20 cellular contexts compared by ENCODE assay signal in genomic region chr7:613442-614140, GRCh38.
DNase-seq lines count a peak whose midpoint lies in the region; ATAC-seq and TF ChIP-seq lines count a peak whose summit lies in the region.
"Had no signal": no experiment of that assay in that cellular context is flagged by ENCODE, and none has a peak within 500 bp of the region (broad histone marks: within the 10 kb centered on the region; RNA-seq: fewer than 3 reads in every experiment).

No MANE protein-coding gene starts in this region.

- H3K27ac ChIP-seq in foreskin keratinocyte (peak overlapping the region; percentile 20), suprapubic skin (no peak overlapping the region), SK-N-SH (ENCODE audit: low read depth in 2 of 2, low read length in 1 of 2) (no peak overlapping the region)
- H3K27ac ChIP-seq: adrenal gland, heart left ventricle, neural progenitor cell had no signal

- H3K27me3 ChIP-seq in foreskin keratinocyte (no peaks in the 10 kb centered on the region), suprapubic skin (no peaks in the 10 kb centered on the region), SK-N-SH (ENCODE audit: insufficient read depth) (no peaks in the 10 kb centered on the region)
- H3K27me3 ChIP-seq: adrenal gland, heart left ventricle, neural progenitor cell had no signal

- H3K4me2 ChIP-seq in SK-N-SH: no peak overlapping the region
- H3K4me2 ChIP-seq: neural progenitor cell, smooth muscle cell had no signal

- H3K4me3 Mint-ChIP-seq in activated T-cell treated with anti-CD3 and anti-CD28 coated beads, Interleukin-2, amount 50 U/mL, for 72 hours: peak overlapping the region in 1 of 2 donors; percentile 36
- peak overlapping the region; percentile 92 for H3K4me3 Mint-ChIP-seq in activated naive CD8-positive, alpha-beta T cell
- H3K4me3 Mint-ChIP-seq: neural progenitor cell had no signal

- no peak for TF ChIP-seq EP300 in suprapubic skin (IDR thresholded peaks at IDR 0.05)
- TF ChIP-seq EP300 in SK-N-SH (IDR thresholded peaks at IDR 0.05; ENCODE audit: borderline replicate concordance in 1 of 2, low read depth in 1 of 2, low read length in 1 of 2): no peak

- peak overlapping the region; percentile 9 for H3K4me3 ChIP-seq in suprapubic skin
- H3K4me3 ChIP-seq in SK-N-SH (ENCODE audit: low read depth in 2 of 2, low read length in 1 of 2): no peak overlapping the region
- H3K4me3 ChIP-seq: adrenal gland, heart left ventricle, neural progenitor cell, smooth muscle cell had no signal

- no peaks in the 10 kb centered on the region for H3K9me2 ChIP-seq in SK-N-SH

- CTCF ChIA-PET in SK-N-SH (lab: Yijun Ruan, JAX): no interaction called here

- peaks cover 82% of the 10 kb centered on the region for H3K4me1 Mint-ChIP-seq in activated T-cell treated with anti-CD3 and anti-CD28 coated beads, Interleukin-2, amount 50 U/mL, for 72 hours (ENCODE audit: low read depth)
- peaks cover 78% of the 10 kb centered on the region for H3K4me1 Mint-ChIP-seq in activated naive CD8-positive, alpha-beta T cell (ENCODE audit: low read depth)

- WGBS in suprapubic skin: 63% methylated on average over 23 of the region's 38 CpGs
- WGBS in SK-N-SH (ENCODE audit: low lambda C conversion rate): 95% methylated on average over 38 of the region's 38 CpGs

- H3K79me2 ChIP-seq in SK-N-SH (ENCODE audit: insufficient read depth): no peaks in the 10 kb centered on the region

- POLR2A ChIA-PET in SK-N-SH (lab: Yijun Ruan, JAX): no interaction called here

- no peak overlapping the region for H2AFZ ChIP-seq in SK-N-SH (ENCODE audit: low read depth)
- H2AFZ ChIP-seq: neural progenitor cell had no signal

- H3K36me3 Mint-ChIP-seq in activated T-cell treated with anti-CD3 and anti-CD28 coated beads, Interleukin-2, amount 50 U/mL, for 72 hours (ENCODE audit: insufficient read depth in 2 of 2): peaks cover 16 to 19% of the 10 kb centered on the region in 2 donors
- H3K36me3 Mint-ChIP-seq in activated naive CD8-positive, alpha-beta T cell: peaks cover 13% of the 10 kb centered on the region
- H3K36me3 Mint-ChIP-seq: neural progenitor cell had no signal

- TF ChIP-seq RAD21 in SK-N-SH (IDR thresholded peaks at IDR 0.05; ENCODE audit: low read length): no peak

- H3K27me3 Mint-ChIP-seq in activated T-cell treated with anti-CD3 and anti-CD28 coated beads, Interleukin-2, amount 50 U/mL, for 72 hours (ENCODE audit: low read depth): no peaks in the 10 kb centered on the region
- H3K27me3 Mint-ChIP-seq in activated naive CD8-positive, alpha-beta T cell: no peaks in the 10 kb centered on the region

- H3F3A ChIP-seq in SK-N-SH (replicated peaks; ENCODE audit: insufficient read depth): no peaks in the 10 kb centered on the region

- ATAC-seq in activated T-cell treated with anti-CD3 and anti-CD28 coated beads, Interleukin-2, amount 50 U/mL, for 72 hours (replicated peaks in 1 of 2): no peak
- ATAC-seq in foreskin keratinocyte: peak; percentile 58
- ATAC-seq: heart left ventricle had no signal

- H3K9me3 Mint-ChIP-seq in activated T-cell treated with anti-CD3 and anti-CD28 coated beads, Interleukin-2, amount 50 U/mL, for 72 hours: peaks cover 10% of the 10 kb centered on the region in 2 donors
- no peaks in the 10 kb centered on the region for H3K9me3 Mint-ChIP-seq in activated naive CD8-positive, alpha-beta T cell (ENCODE audit: low read depth)
- H3K9me3 Mint-ChIP-seq: neural progenitor cell had no signal

- TF ChIP-seq POLR2A in suprapubic skin (IDR thresholded peaks at IDR 0.05): no peak

- H4K20me1 ChIP-seq in SK-N-SH (ENCODE audit: insufficient read depth): no peaks in the 10 kb centered on the region

- H3K9me3 ChIP-seq in suprapubic skin: no peaks in the 10 kb centered on the region
- no peaks in the 10 kb centered on the region for H3K9me3 ChIP-seq in SK-N-SH
- H3K9me3 ChIP-seq: adrenal gland, heart left ventricle had no signal

- no peak overlapping the region for H3K9ac ChIP-seq in SK-N-SH
- H3K9ac ChIP-seq: neural progenitor cell had no signal

- H3K27ac Mint-ChIP-seq in activated T-cell treated with anti-CD3 and anti-CD28 coated beads, Interleukin-2, amount 50 U/mL, for 72 hours: peak overlapping the region; percentile 64
- H3K27ac Mint-ChIP-seq in activated naive CD8-positive, alpha-beta T cell: peak overlapping the region; percentile 98
- H3K27ac Mint-ChIP-seq: neural progenitor cell had no signal

- H3K36me3 ChIP-seq in suprapubic skin: no peaks in the 10 kb centered on the region
- no peaks in the 10 kb centered on the region for H3K36me3 ChIP-seq in SK-N-SH (replicated peaks in 1 of 2; ENCODE audit: control insufficient read depth in 1 of 2, insufficient read depth in 2 of 2, low read length in 1 of 2)
- H3K36me3 ChIP-seq: adrenal gland, heart left ventricle, neural progenitor cell had no signal

- H3K4me1 ChIP-seq in foreskin keratinocyte: no peaks in the 10 kb centered on the region
- peaks cover 15% of the 10 kb centered on the region for H3K4me1 ChIP-seq in suprapubic skin
- no peaks in the 10 kb centered on the region for H3K4me1 ChIP-seq in SK-N-SH (ENCODE audit: control insufficient read depth in 1 of 2, insufficient read depth in 2 of 2, low read depth in 1 of 2, low read length in 1 of 2)

- DNase-seq in activated T-cell treated with anti-CD3 and anti-CD28 coated beads, Interleukin-2, amount 50 U/mL, for 72 hours: no peak
- DNase-seq in activated T-cell treated with anti-CD3 and anti-CD28 coated beads for 4 hours: no peak
- DNase-seq in foreskin keratinocyte: peak; percentile 47 to 66
- DNase-seq in suprapubic skin (ENCODE audit: low spot score in 2 of 2): no peak
- no peak for DNase-seq in hippocampal formation (lab: John Stamatoyannopoulos, UW)
- DNase-seq in stimulated activated CD4-positive, alpha-beta T cell treated with anti-CD3 and anti-CD28 coated beads, Interleukin-2, amount 100 ng/mL, for 48 hours: no peak
- no peak for DNase-seq in SK-N-SH
- DNase-seq: ACHN; activated CD4-positive, alpha-beta T cell treated with anti-CD3 and anti-CD28 coated beads, Interleukin-2, amount 50 U/mL, for 1 hour; adrenal gland; central memory CD4-positive, alpha-beta T cell; GOT3; IMR-90; mesendoderm; NCI-H187; trophoblast cell had no signal

- no peak for TF ChIP-seq CTCF in foreskin keratinocyte (conservative IDR thresholded peaks at IDR 0.05)
- TF ChIP-seq CTCF in suprapubic skin (IDR thresholded peaks at IDR 0.05): no peak
- no peak for TF ChIP-seq CTCF in SK-N-SH (IDR thresholded peaks at IDR 0.05)

TF ChIP-seq in SK-N-SH, 30 proteins besides CTCF, POLR2A, EP300 and RAD21:
- TF ChIP-seq MAX (IDR thresholded peaks at IDR 0.05; ENCODE audit: low read depth) (no peak), GATA2 (CRISPR knock-in tag; IDR thresholded peaks at IDR 0.05) (no peak), ZBTB33 (IDR thresholded peaks at IDR 0.05; ENCODE audit: borderline replicate concordance, low read depth) (no peak), YY1 (IDR thresholded peaks at IDR 0.05; ENCODE audit: low read depth) (no peak), SIN3A (IDR thresholded peaks at IDR 0.05; ENCODE audit: borderline replicate concordance, low read depth, low read length) (no peak), MXI1 (IDR thresholded peaks at IDR 0.05; ENCODE audit: low read depth, low read length) (no peak), ELF1 (IDR thresholded peaks at IDR 0.05) (no peak), RCOR1 (IDR thresholded peaks at IDR 0.05; ENCODE audit: low read length) (no peak)

Comparison
In these comparisons a context has a peak if more than half of its experiments do, and no peak if none do; other contexts are left out.
1. DNase-seq: peak in foreskin keratinocyte (2 of 2); none in activated T-cell treated with anti-CD3 and anti-CD28 coated beads, Interleukin-2, amount 50 U/mL, for 72 hours (0 of 2), activated T-cell treated with anti-CD3 and anti-CD28 coated beads for 4 hours (single experiment), suprapubic skin (0 of 2), hippocampal formation (0 of 2), stimulated activated CD4-positive, alpha-beta T cell treated with anti-CD3 and anti-CD28 coated beads, Interleukin-2, amount 100 ng/mL, for 48 hours (0 of 2) and SK-N-SH (single experiment).